Comparison of ENCODE assay signal across 18 cellular contexts in the genomic region with DNA sequence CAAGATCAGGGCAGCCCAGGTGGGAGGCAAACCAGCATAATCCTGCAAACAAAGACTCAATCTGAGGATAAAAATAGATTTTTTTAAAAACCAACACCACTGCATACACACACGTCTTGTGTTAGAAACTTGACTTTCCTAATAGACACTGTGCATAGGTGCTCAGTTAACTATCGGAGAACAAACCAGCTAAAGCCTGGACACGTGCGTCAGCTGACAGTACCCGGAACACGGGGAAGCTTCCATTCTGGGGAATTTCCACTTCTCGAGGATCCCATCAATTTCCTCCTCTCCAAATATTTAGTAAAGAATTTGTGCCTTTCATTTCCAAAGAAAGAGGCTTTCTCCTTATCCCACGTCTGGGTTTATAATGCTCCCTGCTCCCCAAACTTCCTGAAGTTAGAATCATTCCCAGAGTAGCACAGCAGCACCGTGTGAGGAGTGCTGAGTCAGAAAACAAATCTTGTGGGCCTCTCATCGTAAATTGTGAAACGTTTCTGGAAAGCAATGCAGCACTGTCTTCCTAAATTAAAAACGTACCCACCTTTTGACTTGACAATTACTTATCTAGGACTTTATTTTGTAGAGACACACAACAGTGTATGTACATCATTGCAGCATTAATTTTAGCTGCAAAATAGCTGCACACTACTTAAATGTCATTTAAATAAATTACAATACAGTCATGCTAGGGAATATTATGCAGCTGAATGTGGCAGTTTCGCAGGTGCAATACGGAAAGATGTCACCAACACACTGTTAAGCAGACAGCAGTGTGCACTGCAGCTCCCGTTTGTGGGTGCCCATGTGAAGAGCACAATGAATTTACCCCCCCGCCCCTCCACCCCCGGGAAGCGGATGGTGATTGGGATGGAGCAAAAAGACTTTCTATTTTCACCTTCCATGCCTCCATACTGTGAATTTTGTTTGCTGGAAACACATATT. TPM values are rescaled to one million over a fixed set of nuclear protein-coding genes. Genes with fewer than 3 reads are reported as not detected.
DNase-seq lines count a peak whose midpoint lies in the region; ATAC-seq and TF ChIP-seq lines count a peak whose summit lies in the region.
"Had no signal": no experiment of that assay in that cellular context is flagged by ENCODE, and none has a peak within 500 bp of the region (broad histone marks: within the 10 kb centered on the region; RNA-seq: fewer than 3 reads in every experiment).

No MANE protein-coding gene starts in this region.

- no peak overlapping the region for H3K4me3 Mint-ChIP-seq in chondrocyte (ENCODE audit: unreplicated experiment)
- H3K4me3 Mint-ChIP-seq in neural progenitor cell: no peak overlapping the region
- H3K4me3 Mint-ChIP-seq in activated CD4-positive, alpha-beta memory T cell treated with anti-CD3 and anti-CD28 coated beads, Interleukin-2, amount 10 ng/mL, durations not matched to agents 7 days and 5 days: no peak overlapping the region
- H3K4me3 Mint-ChIP-seq: activated naive CD4-positive, alpha-beta T cell treated with anti-CD3 and anti-CD28 coated beads, Interleukin-2, amount 10 ng/mL, durations not matched to agents 7 days and 5 days; T-helper 17 cell had no signal

- CTCF ChIA-PET in AG04450 (lab: Charles Lee): interaction anchor here (0.6 to 3.9 kb wide), 3 partner anchors 162 to 288 kb away, joined by 3 to 12 read pairs (median 11); no protein-coding TSS in a partner anchor
- CTCF ChIA-PET in activated CD4-positive, alpha-beta memory T cell treated with anti-CD3 and anti-CD28 coated beads, Interleukin-2, amount 10 ng/mL, durations not matched to agents 7 days and 5 days (lab: Charles Lee): interaction anchor here (1.0 kb wide), 3 partner anchors 13 to 114 kb away, joined by 3 to 4 read pairs (median 3); no protein-coding TSS in a partner anchor

- H3K27me3 ChIP-seq in AG04450 (ENCODE audit: control insufficient read depth, insufficient read depth, low read length) (no peaks in the 10 kb centered on the region), neural progenitor cell (no peaks in the 10 kb centered on the region)
- H3K27me3 ChIP-seq: Peyer's patch had no signal

- DNase-seq in AG04450 (ENCODE audit: low read depth, low spot score) (no peak), HCEC 1CT (peak; percentile 63), chondrocyte (ENCODE audit: low spot score) (no peak), neural progenitor cell (ENCODE audit: low spot score) (no peak)
- DNase-seq in activated CD4-positive, alpha-beta memory T cell treated with anti-CD3 and anti-CD28 coated beads, Interleukin-2, amount 10 ng/mL, durations not matched to agents 7 days and 5 days: no peak
- DNase-seq: activated naive CD4-positive, alpha-beta T cell treated with anti-CD3 and anti-CD28 coated beads, Interleukin-2, amount 10 ng/mL, durations not matched to agents 7 days and 5 days; caudate nucleus; NCI-H1417; T-helper 17 cell had no signal

- no peaks in the 10 kb centered on the region for H3K9me3 ChIP-seq in AG04450 (ENCODE audit: control insufficient read depth, insufficient read depth, low read length)
- no peaks in the 10 kb centered on the region for H3K9me3 ChIP-seq in neural progenitor cell (ENCODE audit: low read depth)
- H3K9me3 ChIP-seq: Peyer's patch had no signal

- H3K36me3 Mint-ChIP-seq in chondrocyte (ENCODE audit: low read depth) (peaks cover 13% of the 10 kb centered on the region), neural progenitor cell (peaks cover 7% of the 10 kb centered on the region)
- peaks cover 21% of the 10 kb centered on the region for H3K36me3 Mint-ChIP-seq in activated CD4-positive, alpha-beta memory T cell treated with anti-CD3 and anti-CD28 coated beads, Interleukin-2, amount 10 ng/mL, durations not matched to agents 7 days and 5 days (ENCODE audit: low read depth)

- peak overlapping the region; percentile 90 for H3K27ac Mint-ChIP-seq in chondrocyte (ENCODE audit: unreplicated experiment)
- peak overlapping the region; percentile 51 for H3K27ac Mint-ChIP-seq in neural progenitor cell
- no peak overlapping the region for H3K27ac Mint-ChIP-seq in activated CD4-positive, alpha-beta memory T cell treated with anti-CD3 and anti-CD28 coated beads, Interleukin-2, amount 10 ng/mL, durations not matched to agents 7 days and 5 days
- H3K27ac Mint-ChIP-seq: activated naive CD4-positive, alpha-beta T cell treated with anti-CD3 and anti-CD28 coated beads, Interleukin-2, amount 10 ng/mL, durations not matched to agents 7 days and 5 days had no signal

- ATAC-seq in HG02885 (IDR thresholded peaks at IDR 0.05; ENCODE audit: poor library complexity, unreplicated experiment) (no peak), HG03108 (IDR thresholded peaks at IDR 0.05; ENCODE audit: unreplicated experiment) (no peak), GM19452 (IDR thresholded peaks at IDR 0.05; ENCODE audit: unreplicated experiment) (no peak)

- H3K4me3 ChIP-seq in AG04450 (ENCODE audit: low read depth, low read length) (no peak overlapping the region), neural progenitor cell (no peak overlapping the region)
- H3K4me3 ChIP-seq: Peyer's patch had no signal

- H2AFZ ChIP-seq in neural progenitor cell (replicated peaks): no peak overlapping the region

- peaks cover 63% of the 10 kb centered on the region for H4K20me1 ChIP-seq in neural progenitor cell (ENCODE audit: low read depth)

- peaks cover 27% of the 10 kb centered on the region for H3K4me1 ChIP-seq in neural progenitor cell

- peaks cover 13% of the 10 kb centered on the region for H3F3A ChIP-seq in neural progenitor cell (ENCODE audit: low read depth)

- H3K9ac ChIP-seq in neural progenitor cell: no peak overlapping the region

- H3K27me3 Mint-ChIP-seq in chondrocyte (ENCODE audit: low read depth) (no peaks in the 10 kb centered on the region), neural progenitor cell (ENCODE audit: insufficient read depth, low read depth) (peaks cover 12% of the 10 kb centered on the region)
- no peaks in the 10 kb centered on the region for H3K27me3 Mint-ChIP-seq in activated CD4-positive, alpha-beta memory T cell treated with anti-CD3 and anti-CD28 coated beads, Interleukin-2, amount 10 ng/mL, durations not matched to agents 7 days and 5 days
- H3K27me3 Mint-ChIP-seq: activated naive CD4-positive, alpha-beta T cell treated with anti-CD3 and anti-CD28 coated beads, Interleukin-2, amount 10 ng/mL, durations not matched to agents 7 days and 5 days; T-helper 17 cell had no signal

- no peak overlapping the region for H3K4me2 ChIP-seq in neural progenitor cell

- peaks cover 18% of the 10 kb centered on the region for H3K79me2 ChIP-seq in neural progenitor cell (ENCODE audit: low read depth)

- H3K36me3 ChIP-seq in neural progenitor cell: no peaks in the 10 kb centered on the region

- no peaks in the 10 kb centered on the region for H3K9me3 Mint-ChIP-seq in chondrocyte (ENCODE audit: low read depth)
- H3K9me3 Mint-ChIP-seq in neural progenitor cell: no peaks in the 10 kb centered on the region
- H3K9me3 Mint-ChIP-seq in activated CD4-positive, alpha-beta memory T cell treated with anti-CD3 and anti-CD28 coated beads, Interleukin-2, amount 10 ng/mL, durations not matched to agents 7 days and 5 days: no peaks in the 10 kb centered on the region
- H3K9me3 Mint-ChIP-seq: activated naive CD4-positive, alpha-beta T cell treated with anti-CD3 and anti-CD28 coated beads, Interleukin-2, amount 10 ng/mL, durations not matched to agents 7 days and 5 days had no signal

- TF ChIP-seq CTCF in AG04450 (IDR thresholded peaks at IDR 0.05; ENCODE audit: low read depth, low read length) (no peak), chondrocyte (IDR thresholded peaks at IDR 0.05) (no peak), neural progenitor cell (IDR thresholded peaks at IDR 0.05) (no peak)

- H3K4me1 Mint-ChIP-seq in chondrocyte (ENCODE audit: low read depth) (peaks cover 86% of the 10 kb centered on the region), neural progenitor cell (peaks cover 45% of the 10 kb centered on the region)
- H3K4me1 Mint-ChIP-seq in activated CD4-positive, alpha-beta memory T cell treated with anti-CD3 and anti-CD28 coated beads, Interleukin-2, amount 10 ng/mL, durations not matched to agents 7 days and 5 days: peaks cover 13% of the 10 kb centered on the region

- POLR2A ChIA-PET in AG04450 (lab: Yijun Ruan, JAX): interaction anchor here (0.7 to 1.4 kb wide), 4 partner anchors 24 to 1036 kb away, joined by 3 to 5 read pairs (median 4); a partner anchor contains a TSS
- POLR2A ChIA-PET in activated CD4-positive, alpha-beta memory T cell treated with anti-CD3 and anti-CD28 coated beads, Interleukin-2, amount 10 ng/mL, durations not matched to agents 7 days and 5 days (lab: Charles Lee): no interaction called here

- H3K27ac ChIP-seq in AG04450 (ENCODE audit: low read depth, low read length) (peak overlapping the region; percentile 39), neural progenitor cell (no peak overlapping the region)
- H3K27ac ChIP-seq: C4-2B, Peyer's patch had no signal

RNA-seq across cellular contexts. Expression of a gene that starts 31.0 kb away (rescaled TPM):
- 151 and 153 TPM in 2 replicates for polyA plus RNA-seq in AG04450 (2011; rRNA removed)
- 115 and 130 TPM in 2 replicates for polyA minus RNA-seq in AG04450 (2011; rRNA and poly(A)+ RNA removed)
- 459 to 621 TPM (median 460 TPM) in 3 replicates for total RNA-seq in chondrocyte
- total RNA-seq in neural progenitor cell (ENCODE audit: low replicate concordance): 18.2 and 35.2 TPM in 2 replicates
- total RNA-seq in activated CD4-positive, alpha-beta memory T cell treated with anti-CD3 and anti-CD28 coated beads, Interleukin-2, amount 10 ng/mL, durations not matched to agents 7 days and 5 days: 10 to 100 TPM; 82.3 to 85.7 TPM

RNA-seq across cellular contexts. Expression of a gene that starts 48.7 kb away (rescaled TPM):
- polyA plus RNA-seq in AG04450 (2011; rRNA removed): not detected in 2 replicates
- not detected in 2 replicates for polyA minus RNA-seq in AG04450 (2011; rRNA and poly(A)+ RNA removed)
- total RNA-seq in chondrocyte (not detected in 3 replicates), neural progenitor cell (ENCODE audit: low replicate concordance) (not detected in 2 replicates)
- not detected for total RNA-seq in activated CD4-positive, alpha-beta memory T cell treated with anti-CD3 and anti-CD28 coated beads, Interleukin-2, amount 10 ng/mL, durations not matched to agents 7 days and 5 days
- total RNA-seq: epithelial cell of proximal tubule, mesenteric fat pad, NCI-H460, Peyer's patch, T-helper 17 cell, urinary bladder had no signal
- polyA plus RNA-seq: urinary bladder had no signal
